Comparison of ENCODE assay signal across 22 cellular contexts in genomic region chr10:124402273-124402672, GRCh38. TPM values are rescaled to one million over a fixed set of nuclear protein-coding genes. Genes with fewer than 3 reads are reported as not detected.
A peak's percentile ranks its signal among the peaks of the same experiment; 100 is the strongest.
DNase-seq lines count a peak whose midpoint lies in the region; ATAC-seq and TF ChIP-seq lines count a peak whose summit lies in the region.
"Had no signal": no experiment of that assay in that cellular context is flagged by ENCODE, and none has a peak within 500 bp of the region (broad histone marks: within the 10 kb centered on the region; RNA-seq: fewer than 3 reads in every experiment).

No MANE protein-coding gene starts in this region.

- H2AFZ ChIP-seq in IMR-90 (replicated peaks; ENCODE audit: low read length, poor library complexity), result no peak overlapping the region
- H2AFZ ChIP-seq: GM23248 had no signal

- intact Hi-C loops in heart right ventricle (cut with DNase I), result loop anchor here in 1 of 10 donors (5.0 kb wide), 1 partner anchor 820 kb away; no protein-coding TSS in a partner anchor
- intact Hi-C loops in IMR-90 (cut with micrococcal nuclease), result no loop called here

- no peak overlapping the region for H2AK9ac ChIP-seq in IMR-90 (replicated peaks; ENCODE audit: low read depth, low read length, poor library complexity)

- no peak overlapping the region for H4K5ac ChIP-seq in IMR-90 (ENCODE audit: low read depth, low read length)

- H3K9ac ChIP-seq in IMR-90 (ENCODE audit: low read depth, low read length), result no peak overlapping the region
- H3K9ac ChIP-seq: GM23248 had no signal

- no peaks in the 10 kb centered on the region for H4K20me1 ChIP-seq in IMR-90 (ENCODE audit: insufficient read depth, low read length)

- H3K9me3 ChIP-seq in cardiac muscle cell (ENCODE audit: low read depth) (no peaks in the 10 kb centered on the region), heart right ventricle (no peaks in the 10 kb centered on the region), IMR-90 (ENCODE audit: control insufficient read depth, insufficient read depth, low read length) (no peaks in the 10 kb centered on the region)
- H3K9me3 ChIP-seq: BE2C; BLaER1 treated with 17β-estradiol and CSF1 and Interleukin-3, amounts not matched to agents 10 nM and 100 nM had no signal

- DNase-seq in cardiac muscle cell (ENCODE audit: low read depth in 1 of 2, low spot score in 1 of 2), result no peak
- no peak for DNase-seq in heart right ventricle
- no peak for DNase-seq in IMR-90
- peak; percentile 58 for DNase-seq in fibroblast of gingiva (ENCODE audit: low read depth)
- DNase-seq in kidney tubule cell (ENCODE audit: low spot score), result no peak
- DNase-seq in stimulated activated CD4-positive, alpha-beta T cell treated with anti-CD3 and anti-CD28 coated beads, Interleukin-4, amount 100 ng/mL, for 1 hour, result no peak
- DNase-seq: ACHN; AML-193; BE2C; CD4-positive, alpha-beta T cell; CD8-positive, alpha-beta memory T cell; DMS 273 treated with DMSO at 0.1 percent for 48 hours; DMS79; GF-D8; GM23248; H9 had no signal

- peaks cover 8% of the 10 kb centered on the region for H3K4me1 ChIP-seq in cardiac muscle cell (ENCODE audit: low read depth)
- H3K4me1 ChIP-seq in heart right ventricle, result peaks cover 0 to 10% (median 4%) of the 10 kb centered on the region in 9 donors
- no peaks in the 10 kb centered on the region for H3K4me1 ChIP-seq in IMR-90 (ENCODE audit: control insufficient read depth, insufficient read depth, low read length)
- H3K4me1 ChIP-seq: BE2C had no signal

- no peak overlapping the region for H3K14ac ChIP-seq in IMR-90 (replicated peaks; ENCODE audit: low read depth, low read length)

- no peak overlapping the region for H2BK15ac ChIP-seq in IMR-90 (ENCODE audit: low read depth, low read length)

- H4K8ac ChIP-seq in IMR-90 (ENCODE audit: low read depth in 2 of 2, low read length in 2 of 2), result no peak overlapping the region

- H2BK120ac ChIP-seq in IMR-90 (ENCODE audit: low read depth, low read length), result no peak overlapping the region

- H3K56ac ChIP-seq in IMR-90 (ENCODE audit: extremely low read depth, insufficient read depth, low read length), result no peak overlapping the region

- H3K4me2 ChIP-seq in IMR-90 (ENCODE audit: low read depth, low read length), result no peak overlapping the region

- H3K9me1 ChIP-seq in IMR-90 (ENCODE audit: insufficient read depth, low read length), result 0 out of 2 replicates have a peak, but pooled peaks cover 3% of the 10 kb centered on the region

- peak overlapping the region; percentile 69 for H3K27ac ChIP-seq in cardiac muscle cell
- H3K27ac ChIP-seq in heart right ventricle, result no peak overlapping the region
- H3K27ac ChIP-seq in IMR-90 (ENCODE audit: insufficient read depth, low read length), result no peak overlapping the region
- H3K27ac ChIP-seq: 22Rv1; BLaER1 treated with 17β-estradiol and CSF1 and Interleukin-3, amounts not matched to agents 10 nM and 100 nM; GM23248 had no signal

- ATAC-seq in heart right ventricle, result no peak
- ATAC-seq in IMR-90 (ENCODE audit: low read depth), result no peak
- ATAC-seq: HCT116 had no signal

- no peak overlapping the region for H2BK20ac ChIP-seq in IMR-90 (ENCODE audit: low read depth, low read length)

- no peak overlapping the region for H2BK5ac ChIP-seq in IMR-90 (ENCODE audit: low read depth, low read length, poor library complexity, severe bottlenecking)

- H3K36me3 ChIP-seq in cardiac muscle cell (peaks cover 49% of the 10 kb centered on the region), heart right ventricle (peaks cover 0 to 100% (median 61%) of the 10 kb centered on the region in 9 donors), IMR-90 (ENCODE audit: control insufficient read depth, insufficient read depth, low read length) (peaks cover 41% of the 10 kb centered on the region)

- POLR2A ChIA-PET in IMR-90 (lab: Charles Lee; ENCODE audit: unreplicated experiment), result no interaction called here

- H3K79me1 ChIP-seq in IMR-90 (ENCODE audit: low read depth in 1 of 2, low read length in 2 of 2), result no peaks in the 10 kb centered on the region

- no peak for TF ChIP-seq POLR2A in IMR-90 (IDR thresholded peaks at IDR 0.05; ENCODE audit: low read depth, low read length)

- no peak overlapping the region for H4K91ac ChIP-seq in IMR-90 (ENCODE audit: insufficient read depth, low read depth, low read length)

- TF ChIP-seq CTCF in cardiac muscle cell (IDR thresholded peaks at IDR 0.05; ENCODE audit: low read depth, low read length) (no peak), heart right ventricle (IDR thresholded peaks at IDR 0.05) (no peak), IMR-90 (conservative IDR thresholded peaks at IDR 0.05; ENCODE audit: low read depth, low read length) (no peak)

- H3K27me3 ChIP-seq in cardiac muscle cell (no peaks in the 10 kb centered on the region), heart right ventricle (no peaks in the 10 kb centered on the region), IMR-90 (ENCODE audit: control insufficient read depth, insufficient read depth, low read length) (no peaks in the 10 kb centered on the region)
- H3K27me3 ChIP-seq: BE2C; BLaER1 treated with 17β-estradiol and CSF1 and Interleukin-3, amounts not matched to agents 10 nM and 100 nM had no signal

- H3K4me3 ChIP-seq in cardiac muscle cell, result no peak overlapping the region
- no peak overlapping the region for H3K4me3 ChIP-seq in heart right ventricle
- no peak overlapping the region for H3K4me3 ChIP-seq in IMR-90 (ENCODE audit: insufficient read depth, low read depth, low read length)
- H3K4me3 ChIP-seq: BLaER1 treated with 17β-estradiol and CSF1 and Interleukin-3, amounts not matched to agents 10 nM and 100 nM; GM23248 had no signal

- no peak for TF ChIP-seq RAD21 in IMR-90 (IDR thresholded peaks at IDR 0.05; ENCODE audit: low read length)

- H3K4ac ChIP-seq in IMR-90 (ENCODE audit: low read depth, low read length), result no peak overlapping the region

- WGBS in heart right ventricle, 2 donors, result 90% methylated on average over 2 of the region's 2 CpGs
- WGBS in IMR-90 (ENCODE audit: extremely low coverage in 2 of 2, insufficient read length in 1 of 2), 2 experiments, result no CpG with 5 or more reads among the region's 2 CpGs

- no peak overlapping the region for H2AK5ac ChIP-seq in IMR-90 (ENCODE audit: low read depth, low read length)

- H3K23ac ChIP-seq in IMR-90 (ENCODE audit: low read depth, low read length), result no peak overlapping the region

- no TSS peak for BruUV-seq in IMR-90 (replicated peaks; lab: Mats Ljungman, UMichigan)

- no peak overlapping the region for H3K18ac ChIP-seq in IMR-90 (ENCODE audit: low read depth, low read length)

- dilution Hi-C loops in IMR-90 (cut with HindIII; ENCODE audit: low sequenced_read_pairs, unreplicated experiment), result no loop called here

- in situ Hi-C loops in IMR-90 (cut with MboI; ENCODE audit: low sequenced_read_pairs), result no loop called here

- CTCF ChIA-PET in IMR-90 (lab: Yijun Ruan, JAX), result no interaction called here

TF ChIP-seq in IMR-90, 13 proteins besides CTCF, POLR2A, EP300 and RAD21:
- TF ChIP-seq USF2 (IDR thresholded peaks at IDR 0.05; ENCODE audit: low read depth, low read length), result no peak
- TF ChIP-seq MAFK (IDR thresholded peaks at IDR 0.05; ENCODE audit: low read depth, low read length), result peak; percentile 94

RNA-seq across cellular contexts. Expression of gene OAT, which starts 16.4 kb away (rescaled TPM):
- total RNA-seq in cardiac muscle cell, result 22.2 and 30.8 TPM in 2 replicates
- 46.7 and 80.4 TPM in 2 replicates for polyA plus RNA-seq in cardiac muscle cell
- 10 to 100 TPM; 27.4 to 46.9 (median 32.0) TPM for total RNA-seq in heart right ventricle
- 10 to 100 TPM; 15.1 to 27.5 TPM for polyA plus RNA-seq in heart right ventricle
- 152 and 190 TPM in 2 replicates for total RNA-seq in IMR-90 (2012; rRNA removed)
- 85.1 and 110 TPM in 2 replicates for polyA plus RNA-seq in IMR-90 (2012; rRNA removed)
- 26.7 and 38.0 TPM in 2 replicates for polyA plus RNA-seq in IMR-90 (2012; cell fraction: cytosol; rRNA removed)
- 9.3 and 67.6 TPM in 2 replicates for polyA plus RNA-seq in IMR-90 (2012; cell fraction: nucleus; rRNA removed; ENCODE audit: low replicate concordance)

RNA-seq across cellular contexts. Expression of gene NKX1-2, which starts 47.6 kb away (rescaled TPM):
- total RNA-seq in cardiac muscle cell, result 0.33 TPM in 1 of 2 replicates, not detected in the other
- polyA plus RNA-seq in cardiac muscle cell, result not detected in 2 replicates
- not detected for total RNA-seq in heart right ventricle
- not detected for polyA plus RNA-seq in heart right ventricle
- total RNA-seq in IMR-90 (2012; rRNA removed), result not detected in 2 replicates
- polyA plus RNA-seq in IMR-90 (2012; rRNA removed), result not detected in 2 replicates
- not detected in 2 replicates for polyA plus RNA-seq in IMR-90 (2012; cell fraction: cytosol; rRNA removed)
- polyA plus RNA-seq in IMR-90 (2012; cell fraction: nucleus; rRNA removed; ENCODE audit: low replicate concordance), result not detected in 2 replicates
- total RNA-seq: CD4-positive, alpha-beta T cell; CD8-positive, alpha-beta memory T cell; Daoy; GM23248; H4 had no signal
- polyA plus RNA-seq: CD14-positive monocyte; CD8-positive, alpha-beta memory T cell; GM23248 had no signal

RNA-seq across cellular contexts. Expression of gene LHPP, which starts 59.4 kb away (rescaled TPM):
- total RNA-seq in cardiac muscle cell (18.6 and 40.6 TPM in 2 replicates), heart right ventricle (10 to 100 TPM in 9 of 10 donors, 1 to 10 TPM in 1; 9.5 to 20.5 (median 13.8) TPM), IMR-90 (2012; rRNA removed) (2.2 and 2.7 TPM in 2 replicates)
- polyA plus RNA-seq in cardiac muscle cell (19.1 and 23.7 TPM in 2 replicates), heart right ventricle (1 to 10 TPM; 4.2 to 5.4 TPM), IMR-90 (2012; rRNA removed) (8.3 and 8.5 TPM in 2 replicates)
- polyA plus RNA-seq in IMR-90 (2012; cell fraction: cytosol; rRNA removed), result 15.0 and 22.8 TPM in 2 replicates
- polyA plus RNA-seq in IMR-90 (2012; cell fraction: nucleus; rRNA removed; ENCODE audit: low replicate concordance), result 9.6 and 18.7 TPM in 2 replicates
